21 cellular contexts compared by ENCODE assay signal in genomic region chr2:13572466-13572865, GRCh38.
"Had no signal": no experiment of that assay in that cellular context is flagged by ENCODE, and none has a peak within 500 bp of the region (broad histone marks: within the 10 kb centered on the region; RNA-seq: fewer than 3 reads in every experiment).

No MANE protein-coding gene starts in this region.

- DNase-seq: activated CD4-positive, alpha-beta T cell treated with anti-CD3 and anti-CD28 coated beads for 1 hour; activated CD8-positive, alpha-beta memory T cell treated with anti-CD3 and anti-CD28 coated beads for 24 hours; activated CD8-positive, alpha-beta memory T cell treated with anti-CD3 and anti-CD28 coated beads, Interleukin-2, amount 50 U/mL, for 48 hours; activated effector memory CD4-positive, alpha-beta T cell treated with Interleukin-2 at 50 U/mL for 16 hours; activated naive CD4-positive, alpha-beta T cell treated with anti-CD3 and anti-CD28 coated beads, Interleukin-2, amount 10 ng/mL, durations not matched to agents 7 days and 5 days; activated naive CD8-positive, alpha-beta T cell treated with anti-CD3 and anti-CD28 coated beads, Interleukin-2, amount 50 U/mL, for 24 hours; activated T-cell treated with anti-CD3 and anti-CD28 coated beads, Interleukin-2, amount 50 U/mL, for 48 hours; anterior cingulate cortex; immature natural killer cell; left ventricle myocardium superior; ovary; stimulated activated naive B cell treated with anti-CD40 and anti-IgM and Interleukin-4, amounts not matched to agents 10 μg/mL and 1 μg/mL and 100 μg/mL, for 72 hours; upper lobe of right lung; WERI-Rb-1 had no signal

- H3K36me3 ChIP-seq: breast epithelium, neural progenitor cell, ovary, thoracic aorta, upper lobe of right lung, WERI-Rb-1 had no signal

- H3K4me1 ChIP-seq: breast epithelium, neural progenitor cell, upper lobe of right lung had no signal

- H3K9me3 ChIP-seq: breast epithelium, ovary, thoracic aorta, upper lobe of right lung had no signal

- H3K27me3 ChIP-seq: breast epithelium, neural progenitor cell, ovary, upper lobe of right lung had no signal

- H3K9me3 Mint-ChIP-seq: neural progenitor cell; T-helper 1 cell treated with Interleukin-12 subunit alpha and Interleukin-12 subunit beta and Interleukin-4 antibody, amounts not matched to agents 30 μg/mL and 1 μg/mL, for 36 hours had no signal

- H3K9ac ChIP-seq: neural progenitor cell had no signal

- H3K27ac ChIP-seq: breast epithelium, coronary artery, neural progenitor cell, ovary, thoracic aorta, upper lobe of right lung, WERI-Rb-1 had no signal

- H3K27me3 Mint-ChIP-seq: activated naive CD4-positive, alpha-beta T cell treated with anti-CD3 and anti-CD28 coated beads, Interleukin-2, amount 10 ng/mL, durations not matched to agents 7 days and 5 days; activated naive CD8-positive, alpha-beta T cell treated with anti-CD3 and anti-CD28 coated beads, Interleukin-2, amount 50 U/mL, for 24 hours; memory B cell; stimulated activated naive B cell treated with anti-CD40 and anti-IgM and Interleukin-4, amounts not matched to agents 10 μg/mL and 1 μg/mL and 100 μg/mL, for 72 hours had no signal

- H3K36me3 Mint-ChIP-seq: activated naive CD4-positive, alpha-beta T cell treated with anti-CD3 and anti-CD28 coated beads, Interleukin-2, amount 10 ng/mL, durations not matched to agents 7 days and 5 days; immature natural killer cell; memory B cell; neural progenitor cell; stimulated activated naive B cell treated with anti-CD40 and anti-IgM and Interleukin-4, amounts not matched to agents 10 μg/mL and 1 μg/mL and 100 μg/mL, for 72 hours had no signal

- H3K4me3 Mint-ChIP-seq: activated naive CD4-positive, alpha-beta T cell treated with anti-CD3 and anti-CD28 coated beads, Interleukin-2, amount 10 ng/mL, durations not matched to agents 7 days and 5 days; activated naive CD8-positive, alpha-beta T cell treated with anti-CD3 and anti-CD28 coated beads, Interleukin-2, amount 50 U/mL, for 24 hours; immature natural killer cell; memory B cell; neural progenitor cell; stimulated activated naive B cell treated with anti-CD40 and anti-IgM and Interleukin-4, amounts not matched to agents 10 μg/mL and 1 μg/mL and 100 μg/mL, for 72 hours; T-helper 1 cell treated with Interleukin-12 subunit alpha and Interleukin-12 subunit beta and Interleukin-4 antibody, amounts not matched to agents 30 μg/mL and 1 μg/mL, for 36 hours had no signal

- H2AFZ ChIP-seq: neural progenitor cell had no signal

- H3K4me2 ChIP-seq: neural progenitor cell had no signal

- H3K4me1 Mint-ChIP-seq: activated naive CD4-positive, alpha-beta T cell treated with anti-CD3 and anti-CD28 coated beads, Interleukin-2, amount 10 ng/mL, durations not matched to agents 7 days and 5 days; activated naive CD8-positive, alpha-beta T cell treated with anti-CD3 and anti-CD28 coated beads, Interleukin-2, amount 50 U/mL, for 24 hours; immature natural killer cell; memory B cell; neural progenitor cell; stimulated activated naive B cell treated with anti-CD40 and anti-IgM and Interleukin-4, amounts not matched to agents 10 μg/mL and 1 μg/mL and 100 μg/mL, for 72 hours had no signal

- H3K4me3 ChIP-seq: breast epithelium, coronary artery, neural progenitor cell, ovary, thoracic aorta, upper lobe of right lung had no signal

- H3K27ac Mint-ChIP-seq: activated naive CD4-positive, alpha-beta T cell treated with anti-CD3 and anti-CD28 coated beads, Interleukin-2, amount 10 ng/mL, durations not matched to agents 7 days and 5 days; activated naive CD8-positive, alpha-beta T cell treated with anti-CD3 and anti-CD28 coated beads, Interleukin-2, amount 50 U/mL, for 24 hours; immature natural killer cell; memory B cell; neural progenitor cell; stimulated activated naive B cell treated with anti-CD40 and anti-IgM and Interleukin-4, amounts not matched to agents 10 μg/mL and 1 μg/mL and 100 μg/mL, for 72 hours; T-helper 1 cell treated with Interleukin-12 subunit alpha and Interleukin-12 subunit beta and Interleukin-4 antibody, amounts not matched to agents 30 μg/mL and 1 μg/mL, for 36 hours had no signal

- ATAC-seq: activated naive CD8-positive, alpha-beta T cell treated with anti-CD3 and anti-CD28 coated beads, Interleukin-2, amount 50 U/mL, for 24 hours; left ventricle myocardium superior; sciatic nerve; stimulated activated naive B cell treated with anti-CD40 and anti-IgM and Interleukin-4, amounts not matched to agents 10 μg/mL and 1 μg/mL and 100 μg/mL, for 72 hours; upper lobe of right lung had no signal
